ENCODE assay signal across 11 cellular contexts in genomic region chr13:109764474-109765292, GRCh38. TPM values are rescaled to one million over a fixed set of nuclear protein-coding genes. Genes with fewer than 3 reads are reported as not detected.
DNase-seq lines count a peak whose midpoint lies in the region; ATAC-seq and TF ChIP-seq lines count a peak whose summit lies in the region.
"Had no signal": no experiment of that assay in that cellular context is flagged by ENCODE, and none has a peak within 500 bp of the region (broad histone marks: within the 10 kb centered on the region; RNA-seq: fewer than 3 reads in every experiment).

No MANE protein-coding gene starts in this region.

- H3K27ac Mint-ChIP-seq in CD8-positive, alpha-beta memory T cell, result no peak overlapping the region
- H3K27ac Mint-ChIP-seq: B cell had no signal

- peaks cover 0 to 6% of the 10 kb centered on the region in 2 donors for H3K27me3 Mint-ChIP-seq in CD8-positive, alpha-beta memory T cell
- H3K27me3 Mint-ChIP-seq: B cell had no signal

- H3K9me3 Mint-ChIP-seq in CD8-positive, alpha-beta memory T cell, result peaks cover 0 to 5% (median 0%) of the 10 kb centered on the region in 5 donors

- no peaks in the 10 kb centered on the region for H3K27me3 ChIP-seq in CD8-positive, alpha-beta memory T cell (ENCODE audit: insufficient read depth, low read length, poor library complexity, severe bottlenecking)
- H3K27me3 ChIP-seq: cardiac muscle cell had no signal

- H3K4me3 ChIP-seq in coronary artery, result peak overlapping the region; percentile 5
- H3K4me3 ChIP-seq in retinal pigment epithelial cell (ENCODE audit: low read length), result no peak overlapping the region
- no peak overlapping the region for H3K4me3 ChIP-seq in CD8-positive, alpha-beta memory T cell (ENCODE audit: low read length)
- H3K4me3 ChIP-seq: cardiac muscle cell, skin epidermis had no signal

- no peak overlapping the region for H3K4me3 Mint-ChIP-seq in CD8-positive, alpha-beta memory T cell
- H3K4me3 Mint-ChIP-seq: B cell had no signal

- peaks cover 10% of the 10 kb centered on the region for H3K4me1 ChIP-seq in CD8-positive, alpha-beta memory T cell (ENCODE audit: insufficient read depth, low read length)

- CTCF ChIA-PET in CD8-positive, alpha-beta memory T cell (lab: Charles Lee), result interaction anchor here (1.1 kb wide), 1 partner anchor 21 kb away, joined by 3 read pairs; no protein-coding TSS in a partner anchor

- H3K4me1 Mint-ChIP-seq in CD8-positive, alpha-beta memory T cell, result peaks cover 16 to 24% (median 24%) of the 10 kb centered on the region in 3 donors

- no peak for TF ChIP-seq CTCF in coronary artery (IDR thresholded peaks at IDR 0.05)
- peak; percentile 36 for TF ChIP-seq CTCF in retinal pigment epithelial cell (conservative IDR thresholded peaks at IDR 0.05; ENCODE audit: low read depth, low read length)

- no peak for ATAC-seq in HG03139 (IDR thresholded peaks at IDR 0.05; ENCODE audit: unreplicated experiment)
- ATAC-seq in GM21423 (IDR thresholded peaks at IDR 0.05; ENCODE audit: unreplicated experiment), result no peak

- H3K36me3 Mint-ChIP-seq in CD8-positive, alpha-beta memory T cell, result peaks cover 0 to 4% (median 2%) of the 10 kb centered on the region in 3 donors

- POLR2A ChIA-PET in CD8-positive, alpha-beta memory T cell (lab: Charles Lee), result no interaction called here

- no peak overlapping the region for H3K27ac ChIP-seq in coronary artery
- no peak overlapping the region for H3K27ac ChIP-seq in CD8-positive, alpha-beta memory T cell (ENCODE audit: low read depth, low read length)
- H3K27ac ChIP-seq: cardiac muscle cell, skin epidermis had no signal

- no peaks in the 10 kb centered on the region for H3K36me3 ChIP-seq in CD8-positive, alpha-beta memory T cell (ENCODE audit: insufficient read depth, low read length)
- H3K36me3 ChIP-seq: cardiac muscle cell had no signal

- no peaks in the 10 kb centered on the region for H3K9me3 ChIP-seq in CD8-positive, alpha-beta memory T cell (ENCODE audit: low read length)

- DNase-seq in NCI-H748 (lab: John Stamatoyannopoulos, UW; ENCODE audit: unreplicated experiment), result peak; percentile 9
- no peak for DNase-seq in NCI-H748 treated with DMSO at 0.1 percent for 48 hours (lab: John Stamatoyannopoulos, UW)
- peak; percentile 69 for DNase-seq in RPMI7951 (ENCODE audit: low read depth)
- DNase-seq in coronary artery (ENCODE audit: low spot score), result no peak
- no peak for DNase-seq in retinal pigment epithelial cell (ENCODE audit: low read depth)
- DNase-seq in CD8-positive, alpha-beta memory T cell, result no peak

RNA-seq across cellular contexts. Expression of gene IRS2, which starts 21.7 kb away (rescaled TPM):
- 0.24 and 0.49 TPM in 2 replicates for total RNA-seq in RPMI7951 (2014; rRNA removed; shearing (Covaris generic))
- total RNA-seq in CD8-positive, alpha-beta memory T cell, result 1 to 10 TPM; 1.7 to 2.1 TPM
- 2.3 TPM for polyA plus RNA-seq in CD8-positive, alpha-beta memory T cell

Comparison
In these comparisons a context has a peak if more than half of its experiments do, and no peak if none do; other contexts are left out.
1. DNase-seq: peak in NCI-H748 (single experiment) and RPMI7951 (single experiment); none in NCI-H748 treated with DMSO at 0.1 percent for 48 hours (single experiment), coronary artery (single experiment), retinal pigment epithelial cell (single experiment) and CD8-positive, alpha-beta memory T cell (0 of 5).